In the genomic region with DNA sequence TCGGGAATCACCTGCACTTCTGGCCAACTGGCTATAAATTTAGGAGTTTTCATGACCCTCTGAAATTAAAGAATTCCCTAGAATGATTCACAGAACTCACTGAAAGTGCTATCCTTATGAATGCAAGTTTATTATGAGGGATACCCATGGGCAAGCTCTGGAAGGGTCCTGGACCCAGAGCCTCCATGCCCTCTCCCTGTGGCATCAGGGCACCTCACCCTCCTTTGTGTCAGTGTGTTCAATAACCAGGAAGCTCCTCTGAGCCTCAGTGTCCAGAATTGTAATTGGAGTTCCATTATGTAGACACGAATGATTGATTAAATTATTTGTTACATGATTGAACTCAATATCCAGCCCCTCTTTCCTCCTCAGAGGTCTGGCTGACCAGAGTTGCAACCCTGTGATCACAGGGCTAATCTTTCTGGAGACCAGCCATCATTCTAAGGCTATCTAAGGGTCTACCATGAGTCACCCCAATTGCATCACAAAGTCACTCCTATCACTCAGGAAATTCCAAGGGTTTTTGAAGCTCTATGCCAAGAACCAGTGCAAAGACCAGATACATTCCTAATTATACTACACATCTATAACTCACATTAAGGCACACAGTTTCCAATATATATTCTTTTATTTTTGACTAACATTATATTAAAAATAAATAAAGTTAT, we compare ENCODE assay signal across 10 cellular contexts. TPM values are rescaled to one million over a fixed set of nuclear protein-coding genes. Genes with fewer than 3 reads are reported as not detected.
DNase-seq lines count a peak whose midpoint lies in the region; ATAC-seq and TF ChIP-seq lines count a peak whose summit lies in the region.
"Had no signal": no experiment of that assay in that cellular context is flagged by ENCODE, and none has a peak within 500 bp of the region (broad histone marks: within the 10 kb centered on the region; RNA-seq: fewer than 3 reads in every experiment).

No MANE protein-coding gene starts in this region.

- H3K4me2 ChIP-seq in H9 (ENCODE audit: insufficient read depth, insufficient read length, low read length): no peak overlapping the region

- H3K9me3 Mint-ChIP-seq in H9: no peaks in the 10 kb centered on the region
- H3K9me3 Mint-ChIP-seq: activated CD4-positive, alpha-beta memory T cell treated with anti-CD3 and anti-CD28 coated beads, Interleukin-2, amount 10 ng/mL, durations not matched to agents 7 days and 5 days had no signal

- peaks cover 0 to 15% (median 0%) of the 10 kb centered on the region in 9 donors for H3K36me3 ChIP-seq in heart right ventricle
- H3K36me3 ChIP-seq: cardiac muscle cell had no signal

- H3K4me1 ChIP-seq in heart right ventricle: peaks cover 0 to 52% (median 14%) of the 10 kb centered on the region in 9 donors
- peaks cover 14% of the 10 kb centered on the region; the same call in 1 of the 2 replicates for H3K4me1 ChIP-seq in H9 (ENCODE audit: insufficient read depth, low read length)

- H3K27me3 ChIP-seq in heart right ventricle (no peaks in the 10 kb centered on the region), H9 (ENCODE audit: insufficient read depth, low read length) (no peaks in the 10 kb centered on the region)
- H3K27me3 ChIP-seq: cardiac muscle cell had no signal

- H3K79me2 ChIP-seq in H9 (ENCODE audit: insufficient read depth, low read length): no peaks in the 10 kb centered on the region

- no peak overlapping the region for H3K56ac ChIP-seq in H9 (ENCODE audit: insufficient read length, low read depth, low read length)

- H3K23ac ChIP-seq in H9 (ENCODE audit: insufficient read length, low read depth, low read length): no peak overlapping the region

- no peaks in the 10 kb centered on the region for H3K79me1 ChIP-seq in H9 (ENCODE audit: insufficient read depth, low read depth, low read length, poor library complexity, severe bottlenecking)

- ATAC-seq in heart right ventricle: peak; percentile 62 to 94 (median 88)

- no peak overlapping the region for H3K18ac ChIP-seq in H9 (ENCODE audit: insufficient read length, low read depth, low read length)

- H3K27me3 Mint-ChIP-seq in H9 (ENCODE audit: low read depth): no peaks in the 10 kb centered on the region

- H3K4me1 Mint-ChIP-seq in H9: peaks cover 32 to 39% of the 10 kb centered on the region in 2 experiments
- H3K4me1 Mint-ChIP-seq: activated CD4-positive, alpha-beta memory T cell treated with anti-CD3 and anti-CD28 coated beads, Interleukin-2, amount 10 ng/mL, durations not matched to agents 7 days and 5 days had no signal

- DNase-seq in GM03348 (ENCODE audit: low spot score) (peak; percentile 55), heart right ventricle (peak in 1 of 2 donors; percentile 27), renal cortical epithelial cell (ENCODE audit: low read depth) (peak; percentile 80), H9 (no peak), activated gamma-delta T cell treated with Interleukin-2 at 50 U/mL for 16 hours (no peak), coronary artery (ENCODE audit: low spot score) (no peak), NCI-H2107 (lab: John Stamatoyannopoulos, UW) (no peak)
- DNase-seq: activated CD4-positive, alpha-beta memory T cell treated with anti-CD3 and anti-CD28 coated beads, Interleukin-2, amount 10 ng/mL, durations not matched to agents 7 days and 5 days had no signal

- no peaks in the 10 kb centered on the region for H3K23me2 ChIP-seq in H9 (ENCODE audit: insufficient read length, low read depth, low read length, poor library complexity, severe bottlenecking)

- H3K9ac ChIP-seq in H9 (ENCODE audit: extremely low read depth, insufficient read length, low read length): no peak overlapping the region

- no peak overlapping the region for H4K91ac ChIP-seq in H9 (ENCODE audit: insufficient read length, low read depth, low read length)

- H4K5ac ChIP-seq in H9 (ENCODE audit: insufficient read length, low read depth, low read length): no peak overlapping the region

- H3K9me3 ChIP-seq in heart right ventricle (no peaks in the 10 kb centered on the region), H9 (ENCODE audit: control insufficient read depth, low read depth, low read length) (no peaks in the 10 kb centered on the region)

- no peak overlapping the region for H2BK12ac ChIP-seq in H9 (ENCODE audit: insufficient read length, low read depth, low read length)

- H3K4ac ChIP-seq in H9 (ENCODE audit: low read depth, low read length): no peak overlapping the region

- no peak overlapping the region for H2BK20ac ChIP-seq in H9 (ENCODE audit: low read depth, low read length, poor library complexity, severe bottlenecking)

- no peaks in the 10 kb centered on the region for H4K20me1 ChIP-seq in H9 (ENCODE audit: control insufficient read depth, insufficient read depth, insufficient read length)

- no peak overlapping the region for H3K27ac Mint-ChIP-seq in H9
- H3K27ac Mint-ChIP-seq: activated CD4-positive, alpha-beta memory T cell treated with anti-CD3 and anti-CD28 coated beads, Interleukin-2, amount 10 ng/mL, durations not matched to agents 7 days and 5 days had no signal

- no peak overlapping the region for H2BK5ac ChIP-seq in H9 (ENCODE audit: insufficient read length, low read length)

- no peak overlapping the region for H2BK15ac ChIP-seq in H9 (ENCODE audit: low read depth, low read length)

- no peak overlapping the region for H3K14ac ChIP-seq in H9 (ENCODE audit: insufficient read depth, low read length)

- no peak overlapping the region for H4K8ac ChIP-seq in H9 (replicated peaks; ENCODE audit: insufficient read length, low read depth, low read length)

- H3K36me3 Mint-ChIP-seq in H9 (ENCODE audit: insufficient read depth in 1 of 3, low read depth in 3 of 3): peaks cover 0 to 9% (median 4%) of the 10 kb centered on the region in 3 experiments; a peak in 2 of 7 replicates

- no peak overlapping the region for H3K4me3 Mint-ChIP-seq in H9
- H3K4me3 Mint-ChIP-seq: activated CD4-positive, alpha-beta memory T cell treated with anti-CD3 and anti-CD28 coated beads, Interleukin-2, amount 10 ng/mL, durations not matched to agents 7 days and 5 days had no signal

- WGBS in heart right ventricle, 2 donors: 72 to 74% methylated on average over 2 of the region's 2 CpGs
- no CpG with 5 or more reads among the region's 2 CpGs for WGBS in H9 (ENCODE audit: extremely low coverage, insufficient read length, low lambda C conversion rate)

- intact Hi-C loops in heart right ventricle (cut with DNase I): no loop called here

- H2AK5ac ChIP-seq in H9 (ENCODE audit: insufficient read length, low read length): no peak overlapping the region

- H3T11ph ChIP-seq in H9 (ENCODE audit: low read length): no peak overlapping the region

- H2BK120ac ChIP-seq in H9 (ENCODE audit: low read depth, low read length, poor library complexity, severe bottlenecking): no peak overlapping the region

- H2AFZ ChIP-seq in H9 (ENCODE audit: low read length): no peak overlapping the region

- no peak overlapping the region for H3K4me3 ChIP-seq in heart right ventricle
- no peak overlapping the region for H3K4me3 ChIP-seq in coronary artery
- H3K4me3 ChIP-seq: cardiac muscle cell had no signal

- TF ChIP-seq CTCF in VCaP (conservative IDR thresholded peaks at IDR 0.05) (no peak), heart right ventricle (IDR thresholded peaks at IDR 0.05) (no peak), H9 (conservative IDR thresholded peaks at IDR 0.05) (no peak), coronary artery (IDR thresholded peaks at IDR 0.05) (no peak)

- H3K27ac ChIP-seq in VCaP (peak overlapping the region; percentile 94), heart right ventricle (peak overlapping the region in 6 of 10 donors; percentile 3 to 56 (median 37)), H9 (ENCODE audit: insufficient read length, low read depth, low read length) (no peak overlapping the region), coronary artery (no peak overlapping the region)
- H3K27ac ChIP-seq: cardiac muscle cell had no signal

RNA-seq across cellular contexts. Expression of gene ANXA3, which starts 8.9 kb away (rescaled TPM):
- total RNA-seq in heart right ventricle (10 to 100 TPM; 10.2 to 72.5 (median 18.9) TPM), renal cortical epithelial cell (195 and 668 TPM in 2 replicates), H9 (2021) (20.6 and 21.6 TPM in 2 replicates)
- polyA plus RNA-seq in heart right ventricle: 100 to 1,000 TPM in 1 of 2 donors, 10 to 100 TPM in 1; 27.7 to 181 TPM

Comparison
In these comparisons a context has a peak if more than half of its experiments do, and no peak if none do; other contexts are left out.
1. DNase-seq: peak in GM03348 (single experiment) and renal cortical epithelial cell (single experiment); none in H9 (single experiment), activated gamma-delta T cell treated with Interleukin-2 at 50 U/mL for 16 hours (single experiment), coronary artery (single experiment) and NCI-H2107 (single experiment).
2. H3K27ac ChIP-seq: peak in VCaP (single experiment) and heart right ventricle (6 of 10); none in H9 (single experiment) and coronary artery (0 of 2).